Comparison of ENCODE assay signal across 16 cellular contexts in genomic region chr2:231336236-231336635, GRCh38. TPM values are rescaled to one million over a fixed set of nuclear protein-coding genes. Genes with fewer than 3 reads are reported as not detected.
A peak's percentile ranks its signal among the peaks of the same experiment; 100 is the strongest.
DNase-seq lines count a peak whose midpoint lies in the region; ATAC-seq and TF ChIP-seq lines count a peak whose summit lies in the region.
"Had no signal": no experiment of that assay in that cellular context is flagged by ENCODE, and none has a peak within 500 bp of the region (broad histone marks: within the 10 kb centered on the region; RNA-seq: fewer than 3 reads in every experiment).

No MANE protein-coding gene starts in this region.

- H3K27ac Mint-ChIP-seq in chondrocyte (ENCODE audit: unreplicated experiment): peak overlapping the region; percentile 38
- H3K27ac Mint-ChIP-seq: B cell; CD4-positive, alpha-beta memory T cell had no signal

- intact Hi-C loops in right cardiac atrium (cut with DNase I): no loop called here

- H3K27me3 ChIP-seq in right atrium auricular region: no peaks in the 10 kb centered on the region
- H3K27me3 ChIP-seq in right cardiac atrium (ENCODE audit: control insufficient read depth, insufficient read depth): no peaks in the 10 kb centered on the region

- H3K36me3 Mint-ChIP-seq in chondrocyte (ENCODE audit: low read depth): peaks cover 43% of the 10 kb centered on the region
- H3K36me3 Mint-ChIP-seq: CD4-positive, alpha-beta memory T cell had no signal

- H3K9me3 Mint-ChIP-seq in chondrocyte (ENCODE audit: low read depth): no peaks in the 10 kb centered on the region
- H3K9me3 Mint-ChIP-seq: CD4-positive, alpha-beta memory T cell; H9 had no signal

- H3K4me1 Mint-ChIP-seq in chondrocyte (ENCODE audit: low read depth): peaks cover 22% of the 10 kb centered on the region
- H3K4me1 Mint-ChIP-seq: B cell; CD4-positive, alpha-beta memory T cell had no signal

- DNase-seq in right atrium auricular region (ENCODE audit: low spot score): peak; percentile 43
- DNase-seq in right cardiac atrium: no peak
- DNase-seq in chondrocyte (ENCODE audit: low spot score): no peak
- DNase-seq in left lobe of liver (ENCODE audit: low spot score): peak; percentile 11
- peak; percentile 20 for DNase-seq in ureter (ENCODE audit: low spot score)
- no peak for DNase-seq in G401 (ENCODE audit: low spot score)
- DNase-seq in GM03348 (ENCODE audit: low spot score): no peak
- DNase-seq: ACHN; CD4-positive, alpha-beta memory T cell; DMS79; GOT3; H9 had no signal

- H3K4me1 ChIP-seq in right atrium auricular region: no peaks in the 10 kb centered on the region
- no peaks in the 10 kb centered on the region for H3K4me1 ChIP-seq in right cardiac atrium (ENCODE audit: control insufficient read depth, insufficient read depth, low read length)

- TF ChIP-seq CTCF in right atrium auricular region (IDR thresholded peaks at IDR 0.05) (no peak), chondrocyte (IDR thresholded peaks at IDR 0.05) (no peak)

- no peaks in the 10 kb centered on the region for H3K36me3 ChIP-seq in right atrium auricular region

- H3K9me3 ChIP-seq in right atrium auricular region (no peaks in the 10 kb centered on the region), right cardiac atrium (ENCODE audit: control insufficient read depth, low read length) (no peaks in the 10 kb centered on the region)

- no peak for ATAC-seq in right cardiac atrium
- ATAC-seq in left lobe of liver: no peak
- no peak for ATAC-seq in GM19328 (IDR thresholded peaks at IDR 0.05; ENCODE audit: unreplicated experiment)

- 94% methylated on average over 11 of the region's 11 CpGs for WGBS in right cardiac atrium

- H3K4me3 ChIP-seq in right atrium auricular region (no peak overlapping the region), right cardiac atrium (ENCODE audit: low read length) (no peak overlapping the region)

- H3K27ac ChIP-seq in right atrium auricular region: no peak overlapping the region
- H3K27ac ChIP-seq in right cardiac atrium (ENCODE audit: low read length): no peak overlapping the region
- H3K27ac ChIP-seq: C4-2B had no signal

- no peak overlapping the region for H3K4me3 Mint-ChIP-seq in chondrocyte (ENCODE audit: unreplicated experiment)
- H3K4me3 Mint-ChIP-seq: B cell; CD4-positive, alpha-beta memory T cell; H9 had no signal

- no peaks in the 10 kb centered on the region for H3K27me3 Mint-ChIP-seq in chondrocyte (ENCODE audit: low read depth)
- H3K27me3 Mint-ChIP-seq: B cell had no signal

- in situ Hi-C loops in G401 (cut with HindIII; ENCODE audit: low sequenced_read_pairs): no loop called here

RNA-seq across cellular contexts. Expression of gene B3GNT7, which starts 59.3 kb away (rescaled TPM):
- total RNA-seq in right atrium auricular region (1 to 10 TPM; 4.0 to 9.4 TPM), right cardiac atrium (1 to 10 TPM; 4.1 to 7.3 (median 5.9) TPM), chondrocyte (1.7 to 1.9 TPM (median 1.8 TPM) in 3 replicates), left lobe of liver (1.6 TPM), ureter (2.2 TPM)
- 2.5 TPM for polyA plus RNA-seq in right cardiac atrium
- 0.14 and 0.18 TPM in 2 replicates for total RNA-seq in G401 (2014; rRNA removed; shearing (Covaris generic))
- total RNA-seq: A172; CD4-positive, alpha-beta memory T cell had no signal
- polyA plus RNA-seq: CD4-positive, alpha-beta memory T cell had no signal

Comparison
In these comparisons a context has a peak if more than half of its experiments do, and no peak if none do; other contexts are left out.
1. DNase-seq: peak in right atrium auricular region (single experiment), left lobe of liver (single experiment) and ureter (single experiment); none in right cardiac atrium (0 of 3), chondrocyte (single experiment), G401 (single experiment) and GM03348 (single experiment).